Comparison of ENCODE assay signal across 8 cellular contexts in genomic region chr11:134036484-134037092, GRCh38. TPM values are rescaled to one million over a fixed set of nuclear protein-coding genes. Genes with fewer than 3 reads are reported as not detected.
DNase-seq lines count a peak whose midpoint lies in the region; ATAC-seq and TF ChIP-seq lines count a peak whose summit lies in the region.

No MANE protein-coding gene starts in this region.

- H3K27me3 Mint-ChIP-seq in naive B cell, result peaks cover 12 to 39% (median 27%) of the 10 kb centered on the region in 3 donors

- H3K9me3 ChIP-seq in AG04450 (ENCODE audit: control insufficient read depth, insufficient read depth, low read length) (no peaks in the 10 kb centered on the region), Loucy (ENCODE audit: insufficient read depth, low read depth, low read length) (no peaks in the 10 kb centered on the region)

- H3K4me3 Mint-ChIP-seq in naive B cell, result peak overlapping the region; percentile 90 to 96 (median 95)

- H4K20me1 ChIP-seq in Loucy (ENCODE audit: insufficient read depth, low read length, poor library complexity, severe bottlenecking), result no peaks in the 10 kb centered on the region

- H3K9ac ChIP-seq in Loucy (ENCODE audit: low read depth, low read length, poor library complexity, severe bottlenecking), result peak overlapping the region; percentile 81

- intact Hi-C loops in dorsolateral prefrontal cortex (cut with DNase I), result loop anchor here in 1 of 2 donors (5.0 kb wide), 1 partner anchor 89 kb away; no protein-coding TSS in a partner anchor

- DNase-seq in AG04450 (ENCODE audit: low read depth, low spot score) (no peak), dorsolateral prefrontal cortex (no peak), naive B cell (no peak), SW480 (ENCODE audit: low spot score) (no peak), NCI-H82 treated with DMSO at 0.1 percent for 48 hours (lab: John Stamatoyannopoulos, UW; ENCODE audit: unreplicated experiment) (no peak)

- H3K4me1 ChIP-seq in Loucy (ENCODE audit: insufficient read depth, low read length, poor library complexity, severe bottlenecking), result peaks cover 34% of the 10 kb centered on the region

- ATAC-seq in naive B cell (ENCODE audit: low read depth in 2 of 2) (peak in 1 of 2 donors; percentile 20), HG03045 (IDR thresholded peaks at IDR 0.05; ENCODE audit: unreplicated experiment) (no peak), HG02642 (IDR thresholded peaks at IDR 0.05; ENCODE audit: poor library complexity, unreplicated experiment) (no peak)

- H3K9me3 Mint-ChIP-seq in naive B cell, result no peaks in the 10 kb centered on the region

- POLR2A ChIA-PET in AG04450 (lab: Yijun Ruan, JAX), result no interaction called here

- no peaks in the 10 kb centered on the region for H3K36me3 ChIP-seq in Loucy (ENCODE audit: insufficient read depth, low read length)

- H2AFZ ChIP-seq in Loucy (ENCODE audit: low read length), result peak overlapping the region; percentile 92

- H3K27me3 ChIP-seq in AG04450 (ENCODE audit: control insufficient read depth, insufficient read depth, low read length) (peaks cover 9% of the 10 kb centered on the region), Loucy (ENCODE audit: insufficient read depth, low read length, poor library complexity, severe bottlenecking) (no peaks in the 10 kb centered on the region), dorsolateral prefrontal cortex (no peaks in the 10 kb centered on the region)

- H3K4me3 ChIP-seq in AG04450 (ENCODE audit: low read depth, low read length) (peak overlapping the region; percentile 68), Loucy (ENCODE audit: low read length, poor library complexity, severe bottlenecking) (peak overlapping the region; percentile 78), dorsolateral prefrontal cortex (peak overlapping the region; percentile 40 to 81 (median 65))

- H3F3A ChIP-seq in Loucy (ENCODE audit: low read depth), result no peaks in the 10 kb centered on the region

- peak overlapping the region in 3 of 6 donors; percentile 32 to 82 (median 76) for H3K27ac Mint-ChIP-seq in naive B cell

- no peaks in the 10 kb centered on the region for H3K9me2 ChIP-seq in Loucy (replicated peaks; ENCODE audit: low read depth, low read length)

- H3K79me2 ChIP-seq in Loucy (ENCODE audit: insufficient read depth, low read length), result no peaks in the 10 kb centered on the region

- peaks cover 9 to 26% (median 21%) of the 10 kb centered on the region in 3 donors for H3K4me1 Mint-ChIP-seq in naive B cell

- H3K4me2 ChIP-seq in Loucy (ENCODE audit: low read depth, low read length, poor library complexity, severe bottlenecking), result peak overlapping the region; percentile 80

- no peaks in the 10 kb centered on the region for H3K36me3 Mint-ChIP-seq in naive B cell

- CTCF ChIA-PET in AG04450 (lab: Charles Lee), result interaction anchor here (0.6 to 6.4 kb wide), 3 partner anchors 14 to 104 kb away, joined by 3 to 44 read pairs (median 4); no protein-coding TSS in a partner anchor

- TF ChIP-seq CTCF in AG04450 (IDR thresholded peaks at IDR 0.05; ENCODE audit: low read depth, low read length), result no peak
- TF ChIP-seq CTCF in Loucy (conservative IDR thresholded peaks at IDR 0.05; ENCODE audit: low read length), result no peak
- TF ChIP-seq CTCF in dorsolateral prefrontal cortex (IDR thresholded peaks at IDR 0.05 in 54 of 56, conservative IDR thresholded peaks at IDR 0.05 in 2 of 56; ENCODE audit: low read depth in 1 of 56, partially characterized antibody in 56 of 56), result no peak

- peak overlapping the region; percentile 11 for H3K27ac ChIP-seq in AG04450 (ENCODE audit: low read depth, low read length)
- H3K27ac ChIP-seq in dorsolateral prefrontal cortex, result peak overlapping the region in 58 of 59 donors; percentile 64 to 98 (median 91)

RNA-seq across cellular contexts. Expression of gene JAM3, which starts 32.3 kb away (rescaled TPM):
- polyA plus RNA-seq in AG04450 (2011; rRNA removed) (66.2 and 79.6 TPM in 2 replicates), naive B cell (ENCODE audit: low read depth in 6 of 6) (10 to 100 TPM in 1 of 6 donors, 1 to 10 TPM in 5; 5.3 to 10.6 (median 6.5) TPM)
- 38.4 and 43.7 TPM in 2 replicates for polyA minus RNA-seq in AG04450 (2011; rRNA and poly(A)+ RNA removed)
- total RNA-seq in dorsolateral prefrontal cortex, result 100 to 1,000 TPM in 42 of 120 experiments, 10 to 100 TPM in 78; 43.5 to 270 (median 90.6) TPM
